ENCODE assay signal across 27 cellular contexts in genomic region chr16:51445250-51445649, GRCh38.
DNase-seq lines count a peak whose midpoint lies in the region; ATAC-seq and TF ChIP-seq lines count a peak whose summit lies in the region.
"Had no signal": no experiment of that assay in that cellular context is flagged by ENCODE, and none has a peak within 500 bp of the region (broad histone marks: within the 10 kb centered on the region; RNA-seq: fewer than 3 reads in every experiment).

No MANE protein-coding gene starts in this region.

- TF ChIP-seq RAD21 in liver (IDR thresholded peaks at IDR 0.05): peak; percentile 33 to 35

- H3K4me1 ChIP-seq in RWPE2 (ENCODE audit: insufficient read depth, poor library complexity, severe bottlenecking) (no peaks in the 10 kb centered on the region), liver (ENCODE audit: control insufficient read depth in 4 of 4, insufficient read depth in 4 of 4, low read length in 3 of 4) (peaks cover 0 to 13% (median 3%) of the 10 kb centered on the region in 4 donors)
- H3K4me1 ChIP-seq: A549, Peyer's patch, SJCRH30 had no signal

- 45% methylated on average over 4 of the region's 4 CpGs for WGBS in liver

- H3K36me3 ChIP-seq in RWPE2 (ENCODE audit: low read depth) (no peaks in the 10 kb centered on the region), liver (ENCODE audit: control insufficient read depth in 4 of 4, insufficient read depth in 3 of 4, low read depth in 1 of 4, low read length in 3 of 4) (no peaks in the 10 kb centered on the region)
- H3K36me3 ChIP-seq: Peyer's patch, SJCRH30 had no signal

- H3K4me3 ChIP-seq in RWPE2 (ENCODE audit: severe bottlenecking) (no peak overlapping the region), liver (ENCODE audit: low read depth in 1 of 3, low read length in 3 of 3) (no peak overlapping the region)
- H3K4me3 ChIP-seq: A549, GM12878, Peyer's patch, SJCRH30 had no signal

- no peak overlapping the region for H3K9ac ChIP-seq in liver (ENCODE audit: low read depth in 1 of 2, low read length in 2 of 2)

- H3K9me3 ChIP-seq in RWPE2 (ENCODE audit: severe bottlenecking) (no peaks in the 10 kb centered on the region), liver (ENCODE audit: control insufficient read depth in 4 of 4, low read length in 3 of 4) (no peaks in the 10 kb centered on the region)
- H3K9me3 ChIP-seq: A549, Peyer's patch, SJCRH30 had no signal

- TF ChIP-seq POLR2A in erythroblast (IDR thresholded peaks at IDR 0.05; ENCODE audit: low read length): no peak

- ATAC-seq in RWPE2 (ENCODE audit: low read depth): peak; percentile 58
- ATAC-seq: A549, HCT116, SK-N-SH treated with all-trans-retinoic acid at 6 μM for 48 hours had no signal

- no peak for TF ChIP-seq CTCF in RWPE2 (IDR thresholded peaks at IDR 0.05; ENCODE audit: poor library complexity, severe bottlenecking)
- no peak for TF ChIP-seq CTCF in liver (IDR thresholded peaks at IDR 0.05; ENCODE audit: low read depth, low read length, missing input control)

- peak; percentile 14 for DNase-seq in EH (ENCODE audit: low read depth)
- DNase-seq in RWPE2 (ENCODE audit: low spot score): no peak
- DNase-seq in fibroblast of gingiva (ENCODE audit: low read depth): peak; percentile 65
- DNase-seq in SHP77 treated with DMSO at 0.1 percent for 48 hours (lab: John Stamatoyannopoulos, UW): no peak
- DNase-seq in erythroblast (lab: John Stamatoyannopoulos, UW): no peak
- DNase-seq in NCI-H524 treated with DMSO at 0.1 percent for 48 hours (lab: John Stamatoyannopoulos, UW): no peak
- DNase-seq: C1 segment of cervical spinal cord; CD4-positive, alpha-beta memory T cell; COR-L47; EL; GDM1; Kasumi-1; MV-4-11; NCI-H1105 treated with DMSO at 0.1 percent for 48 hours; NCI-H146; NCI-H2029; NCI-H446; NCI-H69; OCI-M1; Peyer's patch; SJCRH30 had no signal

- H3K27ac ChIP-seq in RWPE2 (ENCODE audit: poor library complexity, severe bottlenecking) (no peak overlapping the region), liver (ENCODE audit: low read depth in 1 of 2, low read length in 2 of 2) (no peak overlapping the region)
- H3K27ac ChIP-seq: A549, HL-60, Peyer's patch, SJCRH30 had no signal

- H3K27me3 ChIP-seq in RWPE2 (ENCODE audit: insufficient read depth, poor library complexity, severe bottlenecking) (peaks cover 31% of the 10 kb centered on the region), liver (ENCODE audit: control insufficient read depth in 4 of 4, insufficient read depth in 4 of 4, low read length in 3 of 4) (no peaks in the 10 kb centered on the region)
- H3K27me3 ChIP-seq: Peyer's patch had no signal

TF ChIP-seq in liver, 16 proteins besides CTCF, POLR2A, EP300 and RAD21:
- no peak for TF ChIP-seq YY1 (IDR thresholded peaks at IDR 0.05)
- peak; percentile 26 for TF ChIP-seq SP1 (IDR thresholded peaks at IDR 0.05)
- peak; percentile 59 to 61 for TF ChIP-seq HNF4A (conservative IDR thresholded peaks at IDR 0.05)
- no peak for TF ChIP-seq HNF4G (IDR thresholded peaks at IDR 0.05)
- TF ChIP-seq JUND (IDR thresholded peaks at IDR 0.05): peak in 1 of 2 donors; percentile 22
- TF ChIP-seq EGR1 (IDR thresholded peaks at IDR 0.05; ENCODE audit: low read depth in 2 of 2): peak in 1 of 2 donors; percentile 24
- peak in 1 of 2 donors; percentile 61 for TF ChIP-seq RXRA (IDR thresholded peaks at IDR 0.05)
- no peak for TF ChIP-seq NR2F2 (IDR thresholded peaks at IDR 0.05)
- TF ChIP-seq TAF1 (conservative IDR thresholded peaks at IDR 0.05): no peak
- TF ChIP-seq FOXA2 (IDR thresholded peaks at IDR 0.05): peak; percentile 73
- TF ChIP-seq FOXA1 (IDR thresholded peaks at IDR 0.05): peak; percentile 34
- no peak for TF ChIP-seq REST (IDR thresholded peaks at IDR 0.05)
- TF ChIP-seq MAX (IDR thresholded peaks at IDR 0.05): no peak
- TF ChIP-seq ATF3 (IDR thresholded peaks at IDR 0.05): no peak
- no peak for TF ChIP-seq GABPA (IDR thresholded peaks at IDR 0.05 in 1 of 2, conservative IDR thresholded peaks at IDR 0.05 in 1 of 2)
- TF ChIP-seq ZBTB33 (IDR thresholded peaks at IDR 0.05): peak; percentile 17

Comparison
In these comparisons a context has a peak if more than half of its experiments do, and no peak if none do; other contexts are left out.
1. DNase-seq: peak in EH (single experiment) and fibroblast of gingiva (single experiment); none in RWPE2 (single experiment), SHP77 treated with DMSO at 0.1 percent for 48 hours (single experiment), erythroblast (0 of 2) and NCI-H524 treated with DMSO at 0.1 percent for 48 hours (single experiment).